In the genomic region with DNA sequence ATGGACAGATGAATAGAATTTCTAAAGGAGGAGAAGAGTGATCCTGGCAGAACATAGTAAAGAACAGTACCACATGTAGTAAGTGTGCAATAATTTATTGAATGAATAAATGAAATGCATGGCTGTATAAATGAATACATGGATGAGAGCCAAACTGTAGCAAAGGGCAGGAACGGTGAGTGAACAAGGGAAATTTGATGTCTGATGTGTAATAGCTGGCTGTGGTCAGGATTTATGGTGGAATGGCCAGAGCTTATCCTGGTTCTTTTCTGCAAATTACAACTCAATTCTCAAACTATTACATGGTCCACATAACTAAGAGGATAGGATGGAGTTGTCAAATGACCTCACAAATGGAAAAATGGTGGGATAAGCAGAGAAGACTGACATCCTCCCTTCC, we compare ENCODE assay signal across 22 cellular contexts. TPM values are rescaled to one million over a fixed set of nuclear protein-coding genes. Genes with fewer than 3 reads are reported as not detected.
A peak's percentile ranks its signal among the peaks of the same experiment; 100 is the strongest.
DNase-seq lines count a peak whose midpoint lies in the region; ATAC-seq, FAIRE-seq and TF ChIP-seq lines count a peak whose summit lies in the region.
"Had no signal": no experiment of that assay in that cellular context is flagged by ENCODE, and none has a peak within 500 bp of the region (broad histone marks: within the 10 kb centered on the region; RNA-seq: fewer than 3 reads in every experiment).

No MANE protein-coding gene starts in this region.

- no peaks in the 10 kb centered on the region for H3K27me3 ChIP-seq in brain microvascular endothelial cell (replicated peaks)
- H3K27me3 ChIP-seq: BE2C had no signal

- TF ChIP-seq CTCF in brain microvascular endothelial cell (IDR thresholded peaks at IDR 0.05; ENCODE audit: low read depth, low read length, missing control alignments) = no peak

- TF ChIP-seq POLR2A in H54 (IDR thresholded peaks at IDR 0.05; ENCODE audit: low read depth, low read length) = no peak

- no peak overlapping the region for H3K4me3 ChIP-seq in brain microvascular endothelial cell (ENCODE audit: low read depth, low read length)
- H3K4me3 ChIP-seq: HAP-1 had no signal

- no peaks in the 10 kb centered on the region for H3K36me3 ChIP-seq in brain microvascular endothelial cell (replicated peaks)
- H3K36me3 ChIP-seq: BE2C, HAP-1 had no signal

- H3K27ac ChIP-seq in brain microvascular endothelial cell = peak overlapping the region; percentile 20
- H3K27ac ChIP-seq: KMS-11 had no signal

- in situ Hi-C loops in brain microvascular endothelial cell (cut with HindIII; ENCODE audit: low pct_ligation_motif_present, low sequenced_read_pairs) = no loop called here

- DNase-seq in H54 (ENCODE audit: insufficient read length, low spot score) (no peak), M059J (ENCODE audit: low read depth) (peak; percentile 59), brain microvascular endothelial cell (no peak), iris pigment epithelial cell (ENCODE audit: low read depth) (peak; percentile 48), NCI-H226 (no peak), hippocampal formation (lab: John Stamatoyannopoulos, UW) (no peak), SHP77 (lab: John Stamatoyannopoulos, UW) (no peak)
- DNase-seq: ACHN; BE2C; C1 segment of cervical spinal cord; Caco-2; CD4-positive, CD25-positive, alpha-beta regulatory T cell; CD8-positive, alpha-beta memory T cell; DMS153; DMS79; GDM1; GOT3 had no signal

- FAIRE-seq in H54 (lab: Jason Lieb, UNC) = peak; percentile 6
- FAIRE-seq: GM12892, GM18507 had no signal

- ATAC-seq in GM18868 (IDR thresholded peaks at IDR 0.05; ENCODE audit: unreplicated experiment) = no peak

RNA-seq across cellular contexts. Expression of a gene that starts 43.2 kb away (rescaled TPM):
- 37.2 and 55.9 TPM in 2 replicates for total RNA-seq in M059J (2014; rRNA removed; shearing (Covaris generic))
- total RNA-seq: CD4-positive, CD25-positive, alpha-beta regulatory T cell; CD8-positive, alpha-beta memory T cell had no signal

Comparison
In these comparisons a context has a peak if more than half of its experiments do, and no peak if none do; other contexts are left out.
1. DNase-seq: peak in M059J (single experiment) and iris pigment epithelial cell (single experiment); none in H54 (single experiment), brain microvascular endothelial cell (single experiment), NCI-H226 (single experiment), hippocampal formation (0 of 2) and SHP77 (0 of 2).